Comparison of ENCODE assay signal across 8 cellular contexts in genomic region chr20:53652090-53652858, GRCh38. TPM values are rescaled to one million over a fixed set of nuclear protein-coding genes. Genes with fewer than 3 reads are reported as not detected.
DNase-seq lines count a peak whose midpoint lies in the region; ATAC-seq and TF ChIP-seq lines count a peak whose summit lies in the region.

No MANE protein-coding gene starts in this region.

- peak overlapping the region; percentile 68 to 75 for H3K4me3 Mint-ChIP-seq in stimulated activated naive B cell treated with anti-CD40 and anti-IgM and Interleukin-4, amounts not matched to agents 10 μg/mL and 1 μg/mL and 100 μg/mL, for 72 hours

- H3K4me1 Mint-ChIP-seq in stimulated activated naive B cell treated with anti-CD40 and anti-IgM and Interleukin-4, amounts not matched to agents 10 μg/mL and 1 μg/mL and 100 μg/mL, for 72 hours = peaks cover 19 to 49% of the 10 kb centered on the region in 2 donors

- H3K9me3 Mint-ChIP-seq in stimulated activated naive B cell treated with anti-CD40 and anti-IgM and Interleukin-4, amounts not matched to agents 10 μg/mL and 1 μg/mL and 100 μg/mL, for 72 hours = no peaks in the 10 kb centered on the region

- H3K36me3 Mint-ChIP-seq in stimulated activated naive B cell treated with anti-CD40 and anti-IgM and Interleukin-4, amounts not matched to agents 10 μg/mL and 1 μg/mL and 100 μg/mL, for 72 hours = no peaks in the 10 kb centered on the region

- no peak overlapping the region for H3K4me3 ChIP-seq in fibroblast of mammary gland (ENCODE audit: control insufficient read depth, low read depth, low read length)

- TF ChIP-seq CTCF in fibroblast of mammary gland (conservative IDR thresholded peaks at IDR 0.05; ENCODE audit: control insufficient read depth, insufficient read depth, low read depth, low read length) = no peak

- no peaks in the 10 kb centered on the region for H3K27me3 Mint-ChIP-seq in stimulated activated naive B cell treated with anti-CD40 and anti-IgM and Interleukin-4, amounts not matched to agents 10 μg/mL and 1 μg/mL and 100 μg/mL, for 72 hours

- peak in 4 of 6 experiments; percentile 12 to 56 (median 34) for DNase-seq in stimulated activated naive CD4-positive, alpha-beta T cell (lab: John Stamatoyannopoulos, UW)
- DNase-seq in stimulated activated naive CD4-positive, alpha-beta T cell treated with Interleukin-2 at 50 U/mL for 16 hours (lab: John Stamatoyannopoulos, UW) = no peak
- DNase-seq in NOMO-1 treated with dmso at 0.1 percent for 144 hours (lab: John Stamatoyannopoulos, UW; ENCODE audit: unreplicated experiment) (peak; percentile 45), fibroblast of mammary gland (ENCODE audit: low read depth) (peak; percentile 26), NCI-H1092 (lab: John Stamatoyannopoulos, UW) (no peak), SK-N-DZ (ENCODE audit: low spot score) (no peak)
- DNase-seq in stimulated activated naive B cell treated with anti-CD40 and anti-IgM and Interleukin-4, amounts not matched to agents 10 μg/mL and 1 μg/mL and 100 μg/mL, for 72 hours = no peak

- peak overlapping the region; percentile 85 for H3K27ac Mint-ChIP-seq in stimulated activated naive B cell treated with anti-CD40 and anti-IgM and Interleukin-4, amounts not matched to agents 10 μg/mL and 1 μg/mL and 100 μg/mL, for 72 hours

- ATAC-seq in HG02943 (IDR thresholded peaks at IDR 0.05; ENCODE audit: low read depth, unreplicated experiment) = peak; percentile 68
- peak; percentile 76 to 81 for ATAC-seq in stimulated activated naive B cell treated with anti-CD40 and anti-IgM and Interleukin-4, amounts not matched to agents 10 μg/mL and 1 μg/mL and 100 μg/mL, for 72 hours (replicated peaks)

RNA-seq across cellular contexts. Expression of gene ZNF217, which starts 58.6 kb away (rescaled TPM):
- polyA plus RNA-seq in SK-N-DZ (2014; cell fraction: cytosol; rRNA removed) = 9.8 and 10.8 TPM in 2 replicates
- polyA plus RNA-seq in SK-N-DZ (2014; cell fraction: nucleus; rRNA removed) = 9.4 and 19.0 TPM in 2 replicates

Comparison
In these comparisons a context has a peak if more than half of its experiments do, and no peak if none do; other contexts are left out.
1. DNase-seq: peak in stimulated activated naive CD4-positive, alpha-beta T cell (4 of 6), NOMO-1 treated with dmso at 0.1 percent for 144 hours (single experiment) and fibroblast of mammary gland (single experiment); none in stimulated activated naive CD4-positive, alpha-beta T cell treated with Interleukin-2 at 50 U/mL for 16 hours (single experiment), stimulated activated naive B cell treated with anti-CD40 and anti-IgM and Interleukin-4, amounts not matched to agents 10 μg/mL and 1 μg/mL and 100 μg/mL, for 72 hours (single experiment), NCI-H1092 (single experiment) and SK-N-DZ (single experiment).